Comparison of ENCODE assay signal across 22 cellular contexts in genomic region chr13:112981361-112981905, GRCh38. TPM values are rescaled to one million over a fixed set of nuclear protein-coding genes. Genes with fewer than 3 reads are reported as not detected.
A peak's percentile ranks its signal among the peaks of the same experiment; 100 is the strongest.
DNase-seq lines count a peak whose midpoint lies in the region; ATAC-seq and TF ChIP-seq lines count a peak whose summit lies in the region.
"Had no signal": no experiment of that assay in that cellular context is flagged by ENCODE, and none has a peak within 500 bp of the region (broad histone marks: within the 10 kb centered on the region; RNA-seq: fewer than 3 reads in every experiment).

No MANE protein-coding gene starts in this region.

- no peak overlapping the region for H2BK120ac ChIP-seq in H9 (ENCODE audit: low read depth, low read length, poor library complexity, severe bottlenecking)

- no peak overlapping the region for H2BK20ac ChIP-seq in H9 (ENCODE audit: low read depth, low read length, poor library complexity, severe bottlenecking)

- no CpG with 5 or more reads among the region's 30 CpGs for WGBS in H9 (ENCODE audit: extremely low coverage, insufficient read length, low lambda C conversion rate)
- 77 to 92% (median 82%) methylated on average over 9 to 30 of the region's 30 CpGs for WGBS in adrenal gland, 4 donors
- 80% methylated on average over 9 of the region's 30 CpGs for WGBS in suprapubic skin

- no peaks in the 10 kb centered on the region for H3K79me2 ChIP-seq in H9 (ENCODE audit: insufficient read depth, low read length)

- no peak overlapping the region for H2BK5ac ChIP-seq in H9 (ENCODE audit: insufficient read length, low read length)

- H3K36me3 Mint-ChIP-seq in H9 (ENCODE audit: insufficient read depth in 1 of 3, low read depth in 3 of 3): no peaks in the 10 kb centered on the region; a peak in 1 of 7 replicates
- H3K36me3 Mint-ChIP-seq in stimulated activated memory B cell treated with anti-CD40 and anti-IgM and Interleukin-4, amounts not matched to agents 10 μg/mL and 1 μg/mL and 100 μg/mL, for 72 hours: no peaks in the 10 kb centered on the region
- H3K36me3 Mint-ChIP-seq: activated CD8-positive, alpha-beta memory T cell treated with anti-CD3 and anti-CD28 coated beads, Interleukin-2, amount 10 ng/mL, durations not matched to agents 7 days and 5 days; IgD-negative memory B cell had no signal

- H4K20me1 ChIP-seq in H9 (ENCODE audit: control insufficient read depth, insufficient read depth, insufficient read length): no peaks in the 10 kb centered on the region

- no peak for TF ChIP-seq CTCF in H9 (conservative IDR thresholded peaks at IDR 0.05)
- TF ChIP-seq CTCF in adrenal gland (IDR thresholded peaks at IDR 0.05): no peak
- no peak for TF ChIP-seq CTCF in suprapubic skin (IDR thresholded peaks at IDR 0.05)

- H3K79me1 ChIP-seq in H9 (ENCODE audit: insufficient read depth, low read depth, low read length, poor library complexity, severe bottlenecking): no peaks in the 10 kb centered on the region

- TF ChIP-seq POLR2A in adrenal gland (IDR thresholded peaks at IDR 0.05) (no peak), suprapubic skin (IDR thresholded peaks at IDR 0.05) (no peak)

- no peak overlapping the region for H3K23ac ChIP-seq in H9 (ENCODE audit: insufficient read length, low read depth, low read length)

- H3K14ac ChIP-seq in H9 (ENCODE audit: insufficient read depth, low read length): peak overlapping the region; percentile 32; the same call in 1 of the 2 replicates

- no peak overlapping the region for H4K8ac ChIP-seq in H9 (replicated peaks; ENCODE audit: insufficient read length, low read depth, low read length)

- no peak overlapping the region for H2BK12ac ChIP-seq in H9 (ENCODE audit: insufficient read length, low read depth, low read length)

- no peak overlapping the region for H4K91ac ChIP-seq in H9 (ENCODE audit: insufficient read length, low read depth, low read length)

- peaks cover 9 to 22% of the 10 kb centered on the region in 2 experiments; a peak in 3 of 4 replicates for H3K4me1 Mint-ChIP-seq in H9
- H3K4me1 Mint-ChIP-seq in stimulated activated memory B cell treated with anti-CD40 and anti-IgM and Interleukin-4, amounts not matched to agents 10 μg/mL and 1 μg/mL and 100 μg/mL, for 72 hours: no peaks in the 10 kb centered on the region
- H3K4me1 Mint-ChIP-seq: activated CD4-positive, alpha-beta T cell treated with anti-CD3 and anti-CD28 coated beads, Interleukin-2, amount 10 ng/mL, durations not matched to agents 24 days and 14 days; activated CD8-positive, alpha-beta memory T cell treated with anti-CD3 and anti-CD28 coated beads, Interleukin-2, amount 10 ng/mL, durations not matched to agents 7 days and 5 days; IgD-negative memory B cell had no signal

- peak overlapping the region in 1 of 3 experiments; percentile 89; a peak in 2 of 7 replicates for H3K27ac Mint-ChIP-seq in H9
- H3K27ac Mint-ChIP-seq in stimulated activated memory B cell treated with anti-CD40 and anti-IgM and Interleukin-4, amounts not matched to agents 10 μg/mL and 1 μg/mL and 100 μg/mL, for 72 hours: no peak overlapping the region
- H3K27ac Mint-ChIP-seq: activated CD4-positive, alpha-beta T cell treated with anti-CD3 and anti-CD28 coated beads, Interleukin-2, amount 10 ng/mL, durations not matched to agents 24 days and 14 days; activated CD8-positive, alpha-beta memory T cell treated with anti-CD3 and anti-CD28 coated beads, Interleukin-2, amount 10 ng/mL, durations not matched to agents 7 days and 5 days; activated naive CD4-positive, alpha-beta T cell treated with anti-CD3 and anti-CD28 coated beads for 36 hours; activated T-cell treated with anti-CD3 and anti-CD28 coated beads, Interleukin-2, amount 50 U/mL, for 72 hours; CD4-positive, CD25-positive, alpha-beta regulatory T cell had no signal

- H2BK15ac ChIP-seq in H9 (ENCODE audit: low read depth, low read length): no peak overlapping the region

- H3K27me3 Mint-ChIP-seq in H9 (ENCODE audit: low read depth): no peaks in the 10 kb centered on the region; the same call in 1 of the 2 replicates
- peaks cover 21% of the 10 kb centered on the region for H3K27me3 Mint-ChIP-seq in stimulated activated memory B cell treated with anti-CD40 and anti-IgM and Interleukin-4, amounts not matched to agents 10 μg/mL and 1 μg/mL and 100 μg/mL, for 72 hours
- H3K27me3 Mint-ChIP-seq: activated CD4-positive, alpha-beta T cell treated with anti-CD3 and anti-CD28 coated beads, Interleukin-2, amount 10 ng/mL, durations not matched to agents 24 days and 14 days; CD4-positive, CD25-positive, alpha-beta regulatory T cell had no signal

- DNase-seq in H9: no peak
- DNase-seq in adrenal gland: no peak
- DNase-seq in suprapubic skin (ENCODE audit: low spot score in 2 of 2): no peak
- no peak for DNase-seq in NCI-H510A (lab: John Stamatoyannopoulos, UW)
- no peak for DNase-seq in activated CD4-positive, alpha-beta T cell treated with anti-CD3 and anti-CD28 coated beads, Interleukin-2, amount 50 U/mL, for 1 hour
- DNase-seq: activated CD4-positive, alpha-beta T cell treated with anti-CD3 and anti-CD28 coated beads, Interleukin-2, amount 10 ng/mL, durations not matched to agents 24 days and 14 days; activated CD8-positive, alpha-beta memory T cell treated with anti-CD3 and anti-CD28 coated beads, Interleukin-2, amount 10 ng/mL, durations not matched to agents 7 days and 5 days; activated naive CD4-positive, alpha-beta T cell treated with anti-CD3 and anti-CD28 coated beads for 36 hours; activated T-cell treated with anti-CD3 and anti-CD28 coated beads, Interleukin-2, amount 50 U/mL, for 72 hours; anterior cingulate cortex; CD4-positive, CD25-positive, alpha-beta regulatory T cell; NCI-H1092 treated with DMSO at 0.1 percent for 48 hours; NCI-H2081 treated with DMSO at 0.1 percent for 48 hours; NCI-H345; NCI-H82; WERI-Rb-1 had no signal

- H3K27ac ChIP-seq in H9 (ENCODE audit: insufficient read length, low read depth, low read length) (no peak overlapping the region), adrenal gland (peak overlapping the region in 3 of 5 donors; percentile 19 to 81 (median 80)), layer of hippocampus (ENCODE audit: low read depth, low read length) (peak overlapping the region; percentile 71), suprapubic skin (peak overlapping the region; percentile 4)
- H3K27ac ChIP-seq: cardiac muscle cell, WERI-Rb-1 had no signal

- no peak overlapping the region for H3T11ph ChIP-seq in H9 (ENCODE audit: low read length)

- intact Hi-C loops in adrenal gland (cut with DNase I): no loop called here

- no peak overlapping the region for H2AFZ ChIP-seq in H9 (ENCODE audit: low read length)

- no peak overlapping the region for H4K5ac ChIP-seq in H9 (ENCODE audit: insufficient read length, low read depth, low read length)

- H3K4ac ChIP-seq in H9 (ENCODE audit: low read depth, low read length): no peak overlapping the region; the same call in 1 of the 2 replicates

- no peaks in the 10 kb centered on the region for H3K9me3 Mint-ChIP-seq in H9
- no peaks in the 10 kb centered on the region for H3K9me3 Mint-ChIP-seq in stimulated activated memory B cell treated with anti-CD40 and anti-IgM and Interleukin-4, amounts not matched to agents 10 μg/mL and 1 μg/mL and 100 μg/mL, for 72 hours
- H3K9me3 Mint-ChIP-seq: activated CD4-positive, alpha-beta T cell treated with anti-CD3 and anti-CD28 coated beads, Interleukin-2, amount 10 ng/mL, durations not matched to agents 24 days and 14 days; activated naive CD4-positive, alpha-beta T cell treated with anti-CD3 and anti-CD28 coated beads for 36 hours; activated T-cell treated with anti-CD3 and anti-CD28 coated beads, Interleukin-2, amount 50 U/mL, for 72 hours; CD4-positive, CD25-positive, alpha-beta regulatory T cell; IgD-negative memory B cell had no signal

- H3K36me3 ChIP-seq in adrenal gland (replicated peaks in 1 of 2) (no peaks in the 10 kb centered on the region), suprapubic skin (no peaks in the 10 kb centered on the region)
- H3K36me3 ChIP-seq: cardiac muscle cell, WERI-Rb-1 had no signal

- H3K4me3 Mint-ChIP-seq in H9: no peak overlapping the region
- no peak overlapping the region for H3K4me3 Mint-ChIP-seq in stimulated activated memory B cell treated with anti-CD40 and anti-IgM and Interleukin-4, amounts not matched to agents 10 μg/mL and 1 μg/mL and 100 μg/mL, for 72 hours
- H3K4me3 Mint-ChIP-seq: activated CD4-positive, alpha-beta T cell treated with anti-CD3 and anti-CD28 coated beads, Interleukin-2, amount 10 ng/mL, durations not matched to agents 24 days and 14 days; activated CD8-positive, alpha-beta memory T cell treated with anti-CD3 and anti-CD28 coated beads, Interleukin-2, amount 10 ng/mL, durations not matched to agents 7 days and 5 days; activated naive CD4-positive, alpha-beta T cell treated with anti-CD3 and anti-CD28 coated beads for 36 hours; activated T-cell treated with anti-CD3 and anti-CD28 coated beads, Interleukin-2, amount 50 U/mL, for 72 hours; IgD-negative memory B cell had no signal

- H2AK5ac ChIP-seq in H9 (ENCODE audit: insufficient read length, low read length): no peak overlapping the region

- H3K56ac ChIP-seq in H9 (ENCODE audit: insufficient read length, low read depth, low read length): no peak overlapping the region

- no peaks in the 10 kb centered on the region for H3K4me1 ChIP-seq in H9 (ENCODE audit: insufficient read depth, low read length)
- no peaks in the 10 kb centered on the region for H3K4me1 ChIP-seq in adrenal gland (replicated peaks in 1 of 2)
- peaks cover 20% of the 10 kb centered on the region for H3K4me1 ChIP-seq in suprapubic skin

- no peak for ATAC-seq in stimulated activated memory B cell treated with anti-CD40 and anti-IgM and Interleukin-4, amounts not matched to agents 10 μg/mL and 1 μg/mL and 100 μg/mL, for 72 hours
- ATAC-seq: activated CD8-positive, alpha-beta memory T cell treated with anti-CD3 and anti-CD28 coated beads, Interleukin-2, amount 10 ng/mL, durations not matched to agents 7 days and 5 days; activated T-cell treated with anti-CD3 and anti-CD28 coated beads, Interleukin-2, amount 50 U/mL, for 72 hours; HCT116; left lobe of liver had no signal

- H3K23me2 ChIP-seq in H9 (ENCODE audit: insufficient read length, low read depth, low read length, poor library complexity, severe bottlenecking): no peaks in the 10 kb centered on the region

- H3K27me3 ChIP-seq in H9 (ENCODE audit: insufficient read depth, low read length) (no peaks in the 10 kb centered on the region), adrenal gland (no peaks in the 10 kb centered on the region), layer of hippocampus (ENCODE audit: control insufficient read depth, insufficient read depth, low read length) (peaks cover 2% of the 10 kb centered on the region), suprapubic skin (peaks cover 7% of the 10 kb centered on the region)
- H3K27me3 ChIP-seq: cardiac muscle cell had no signal

- H3K4me3 ChIP-seq in adrenal gland: no peak overlapping the region
- H3K4me3 ChIP-seq in suprapubic skin: peak overlapping the region; percentile 37
- H3K4me3 ChIP-seq: cardiac muscle cell had no signal

- H3K9ac ChIP-seq in H9 (ENCODE audit: extremely low read depth, insufficient read length, low read length): no peak overlapping the region

- H3K9me3 ChIP-seq in H9 (ENCODE audit: control insufficient read depth, low read depth, low read length) (no peaks in the 10 kb centered on the region), adrenal gland (replicated peaks in 1 of 3) (no peaks in the 10 kb centered on the region), suprapubic skin (no peaks in the 10 kb centered on the region)

- no peak overlapping the region for H3K18ac ChIP-seq in H9 (ENCODE audit: insufficient read length, low read depth, low read length)

- no peak overlapping the region for H3K4me2 ChIP-seq in H9 (ENCODE audit: insufficient read depth, insufficient read length, low read length)

- TF ChIP-seq EP300 in suprapubic skin (IDR thresholded peaks at IDR 0.05): no peak

RNA-seq across cellular contexts. Expression of gene MCF2L, which starts 12.4 kb away (rescaled TPM):
- total RNA-seq in H9 (2021): 17.0 and 18.5 TPM in 2 replicates
- 10 to 100 TPM in 6 of 8 donors, 1 to 10 TPM in 2; 8.1 to 24.9 (median 15.3) TPM for total RNA-seq in adrenal gland
- polyA plus RNA-seq in adrenal gland: 10 to 100 TPM in 2 of 3 donors, 1 to 10 TPM in 1; 7.6 to 49.0 (median 30.3) TPM
- total RNA-seq in suprapubic skin: 100 to 1,000 TPM in 1 of 4 donors, 10 to 100 TPM in 3; 25.4 to 144 (median 50.0) TPM
